In genomic region chr18:12443631-12444030, GRCh38 we compare ENCODE assay signal across 21 cellular contexts. TPM values are rescaled to one million over a fixed set of nuclear protein-coding genes. Genes with fewer than 3 reads are reported as not detected.
A peak's percentile ranks its signal among the peaks of the same experiment; 100 is the strongest.
DNase-seq lines count a peak whose midpoint lies in the region; ATAC-seq, FAIRE-seq and TF ChIP-seq lines count a peak whose summit lies in the region.
"Had no signal": no experiment of that assay in that cellular context is flagged by ENCODE, and none has a peak within 500 bp of the region (broad histone marks: within the 10 kb centered on the region; RNA-seq: fewer than 3 reads in every experiment).

No MANE protein-coding gene starts in this region.

- H3K27me3 Mint-ChIP-seq in Calu3 (ENCODE audit: unreplicated experiment) = no peaks in the 10 kb centered on the region
- H3K27me3 Mint-ChIP-seq: B cell; CD8-positive, alpha-beta memory T cell had no signal

- H3K4me1 ChIP-seq in K562 (replicated peaks in 1 of 2; ENCODE audit: control insufficient read depth in 2 of 2, insufficient read depth in 2 of 2, low read length in 2 of 2) = no peaks in the 10 kb centered on the region
- H3K4me1 ChIP-seq: HAP-1 had no signal

- TF ChIP-seq POLR2A in K562 (conservative IDR thresholded peaks at IDR 0.05) = no peak

- no peak overlapping the region for H3K9ac ChIP-seq in K562 (ENCODE audit: insufficient read depth in 1 of 2, low read depth in 2 of 2, low read length in 2 of 2)
- H3K9ac ChIP-seq: GM23248 had no signal

- no peaks in the 10 kb centered on the region for H3K4me1 Mint-ChIP-seq in Calu3 (ENCODE audit: low read depth, unreplicated experiment)
- H3K4me1 Mint-ChIP-seq: B cell; CD4-positive, CD25-positive, alpha-beta regulatory T cell had no signal

- H3K4me2 ChIP-seq in K562 (ENCODE audit: insufficient read depth, low read length) = no peak overlapping the region

- DNase-seq in Calu3 (no peak), K562 (ENCODE audit: extremely low read depth in 1 of 4, low spot score in 3 of 4) (no peak), fibroblast of peridontal ligament (ENCODE audit: extremely low read depth) (peak; percentile 3), HUDEP-2 (lab: John Stamatoyannopoulos, UW; ENCODE audit: unreplicated experiment in 76 of 76) (no peak), iPS-NIHi7 (ENCODE audit: extremely low spot score) (no peak), occipital lobe (lab: John Stamatoyannopoulos, UW) (no peak)
- DNase-seq in Jurkat, Clone E6-1 (ENCODE audit: low read depth, low spot score) = peak; percentile 18
- DNase-seq: 8988T; C1 segment of cervical spinal cord; CD4-positive, CD25-positive, alpha-beta regulatory T cell; CD8-positive, alpha-beta memory T cell; COR-L47 had no signal

- H4K20me1 ChIP-seq in K562 (replicated peaks; ENCODE audit: control insufficient read depth, insufficient read depth, low read length) = no peaks in the 10 kb centered on the region

- H3K27me3 ChIP-seq in K562 (ENCODE audit: control insufficient read depth in 2 of 2, insufficient read depth in 2 of 2, low read length in 2 of 2) = no peaks in the 10 kb centered on the region

- 6% methylated on average over 1 of the region's 1 CpG for WGBS in K562 (ENCODE audit: insufficient coverage, low coverage, missing lambda C conversion rate)

- H3K9me3 ChIP-seq in K562 (replicated peaks; ENCODE audit: control insufficient read depth, insufficient read depth, low read depth, low read length) = no peaks in the 10 kb centered on the region; the same call in 1 of the 2 replicates

- H3K27ac ChIP-seq in K562 (ENCODE audit: extremely low read depth, low read depth, low read length) = no peak overlapping the region
- H3K27ac ChIP-seq: GM23248 had no signal

- POLR2A ChIA-PET in K562 (lab: Yijun Ruan, JAX) = interaction anchor here (0.8 to 1.0 kb wide), 2 partner anchors 23 to 29 kb away, joined by 3 read pairs; no protein-coding TSS in a partner anchor

- ATAC-seq in K562 = no peak
- no peak for ATAC-seq in HG02973 (IDR thresholded peaks at IDR 0.05; ENCODE audit: unreplicated experiment)
- ATAC-seq: HepG2 had no signal

- H2AFZ ChIP-seq in K562 (ENCODE audit: low read depth, low read length) = no peak overlapping the region
- H2AFZ ChIP-seq: GM23248 had no signal

- no peak overlapping the region for H3K4me3 Mint-ChIP-seq in Calu3 (ENCODE audit: low read depth, unreplicated experiment)
- H3K4me3 Mint-ChIP-seq: B cell; CD4-positive, CD25-positive, alpha-beta regulatory T cell; CD8-positive, alpha-beta memory T cell had no signal

- TF ChIP-seq EP300 in K562 (IDR thresholded peaks at IDR 0.05; ENCODE audit: low read length) = no peak

- TF ChIP-seq CTCF in Calu3 (IDR thresholded peaks at IDR 0.05; ENCODE audit: unreplicated experiment) = no peak
- no peak for TF ChIP-seq CTCF in K562 (IDR thresholded peaks at IDR 0.05 in 2 of 3, conservative IDR thresholded peaks at IDR 0.05 in 1 of 3; ENCODE audit: insufficient read depth in 2 of 3, low read depth in 1 of 3, low read length in 3 of 3)

- CTCF ChIA-PET in Calu3 (lab: Charles Lee) (no interaction called here), K562 (lab: Yijun Ruan, JAX; ENCODE audit: low intra/inter-chr PET ratio) (no interaction called here)

- no peaks in the 10 kb centered on the region for H3K79me2 ChIP-seq in K562 (ENCODE audit: control insufficient read depth, insufficient read depth, low read length)

- peaks cover 33% of the 10 kb centered on the region for H3K36me3 Mint-ChIP-seq in Calu3 (ENCODE audit: insufficient read depth, unreplicated experiment)
- H3K36me3 Mint-ChIP-seq: CD4-positive, CD25-positive, alpha-beta regulatory T cell; CD8-positive, alpha-beta memory T cell had no signal

- no peak for TF ChIP-seq RAD21 in K562 (CRISPR knock-in tag; conservative IDR thresholded peaks at IDR 0.05 in 1 of 2, IDR thresholded peaks at IDR 0.05 in 1 of 2)

- FAIRE-seq in K562 (lab: Jason Lieb, UNC) = no peak
- FAIRE-seq: D721Med, G401.6, GM19239, HepG2, HTR-8/SVneo had no signal

- no peaks in the 10 kb centered on the region for H3K9me1 ChIP-seq in K562 (ENCODE audit: control insufficient read depth, insufficient read depth, low read length)

- peak overlapping the region; percentile 27 for H3K27ac Mint-ChIP-seq in Calu3 (ENCODE audit: unreplicated experiment)
- H3K27ac Mint-ChIP-seq: B cell; CD4-positive, CD25-positive, alpha-beta regulatory T cell; CD8-positive, alpha-beta memory T cell had no signal

- H3K4me3 ChIP-seq in Jurkat, Clone E6-1 (ENCODE audit: low read length) = no peak overlapping the region
- H3K4me3 ChIP-seq in K562 = no peak overlapping the region
- H3K4me3 ChIP-seq: GM23248, HAP-1 had no signal

- no peaks in the 10 kb centered on the region for H3K9me3 Mint-ChIP-seq in Calu3 (ENCODE audit: low read depth, unreplicated experiment)

- in situ Hi-C loops in K562 (cut with MboI) = no loop called here

- H3K36me3 ChIP-seq in K562 (ENCODE audit: control insufficient read depth, insufficient read depth, low read length) = peaks cover 3% of the 10 kb centered on the region; the same call in 2 of the 3 replicates

- intact Hi-C loops in Calu3 (cut with micrococcal nuclease; ENCODE audit: unreplicated experiment) (no loop called here), K562 (cut with micrococcal nuclease) (no loop called here)

- no TSS peak for BruUV-seq in Calu3 (replicated peaks; lab: Mats Ljungman, UMichigan)
- no TSS peak for BruUV-seq in K562 (replicated peaks; lab: Mats Ljungman, UMichigan)

TF ChIP-seq in K562, 482 proteins besides CTCF, POLR2A, EP300 and RAD21:
- TF ChIP-seq ZNF316 (IDR thresholded peaks at IDR 0.05) (0 out of 2 replicates have a peak, but pooled peaks have one; percentile 32), LCOR (CRISPR knock-in tag; IDR thresholded peaks at IDR 0.05) (no peak), FUS (optimal IDR thresholded peaks at IDR 0.05; ENCODE audit: low read depth, low read length) (no peak)
TF ChIP-seq in K562: peak in this region for 1.

RNA-seq across cellular contexts. Expression of gene PRELID3A, which starts 35.9 kb away (rescaled TPM):
- total RNA-seq in Calu3 (2022) = 5.8 and 6.8 TPM in 2 replicates
- not detected for polyA plus RNA-seq in Jurkat, Clone E6-1 (2012; ENCODE audit: insufficient read depth, insufficient read length)
- total RNA-seq in K562 (2011; cell fraction: chromatin; rRNA removed; ENCODE audit: low replicate concordance) = 32.0 and 35.2 TPM in 2 replicates
- total RNA-seq in K562 (2011; cell fraction: nucleolus; rRNA removed) = 13.5 and 15.5 TPM in 2 replicates
- total RNA-seq in K562 (2011; cell fraction: nucleoplasm; rRNA removed) = 12.5 and 14.7 TPM in 2 replicates
- 5.3 and 5.4 TPM in 2 replicates for total RNA-seq in K562 (2014; rRNA removed)
- total RNA-seq in K562 (2014; rRNA removed; fragmentation: Illumina TruSeq; extraction: Trizol) = 5.4 and 5.8 TPM in 2 replicates
- 5.4 and 6.6 TPM in 2 replicates for total RNA-seq in K562 (2015; rRNA removed; fragmentation: Illumina TruSeq; extraction: Trizol)
- 4.8 and 7.3 TPM in 2 replicates for total RNA-seq in K562 (2021)
- 5.7 and 6.2 TPM in 2 replicates for polyA plus RNA-seq in K562 (2011; rRNA removed)
- polyA plus RNA-seq in K562 (2011; cell fraction: cytosol; rRNA removed) = 3.5 and 4.1 TPM in 2 replicates
- 14.6 and 16.9 TPM in 2 replicates for polyA plus RNA-seq in K562 (2011; cell fraction: nucleus; rRNA removed)
- polyA plus RNA-seq in K562 (2012) = 5.3 and 5.4 TPM in 2 replicates
- 5.1 and 5.4 TPM in 2 replicates for polyA plus RNA-seq in K562 (2014; fragmentation: Illumina TruSeq; extraction: Trizol)
- under 1 TPM; 0.14 to 0.32 TPM for polyA plus RNA-seq in K562 (2014; fragmentation: Nextera tagmentation; extraction: Ambion mirVana)
- polyA plus RNA-seq in K562 (2014; rRNA removed) = 7.8 and 14.3 TPM in 2 replicates
- 2.5 and 3.4 TPM in 2 replicates for polyA minus RNA-seq in K562 (2011; rRNA and poly(A)+ RNA removed)
- polyA minus RNA-seq in K562 (2011; cell fraction: cytosol; rRNA and poly(A)+ RNA removed) = 1.8 and 2.6 TPM in 2 replicates
- 3.0 and 5.0 TPM in 2 replicates for polyA minus RNA-seq in K562 (2011; cell fraction: nucleus; rRNA and poly(A)+ RNA removed)
- total RNA-seq in occipital lobe = 4.8 TPM
- total RNA-seq: CD4-positive, CD25-positive, alpha-beta regulatory T cell had no signal
- polyA plus RNA-seq: CD8-positive, alpha-beta memory T cell had no signal

Comparison
In these comparisons a context has a peak if more than half of its experiments do, and no peak if none do; other contexts are left out.
1. DNase-seq: peak in Jurkat, Clone E6-1 (single experiment) and fibroblast of peridontal ligament (single experiment); none in Calu3 (single experiment), K562 (0 of 4), HUDEP-2 (0 of 76), iPS-NIHi7 (single experiment) and occipital lobe (single experiment).